ENCODE assay signal across 8 cellular contexts in genomic region chr6:4008324-4009047, GRCh38.
DNase-seq lines count a peak whose midpoint lies in the region; ATAC-seq and TF ChIP-seq lines count a peak whose summit lies in the region.

No MANE protein-coding gene starts in this region.

- POLR2A ChIA-PET in WTC11 (lab: Charles Lee) = no interaction called here

- DNase-seq in GDM1 (lab: John Stamatoyannopoulos, UW) = peak; percentile 33
- peak; percentile 85 for DNase-seq in NCI-H2171 treated with DMSO at 0.1 percent for 48 hours (lab: John Stamatoyannopoulos, UW)
- DNase-seq in WTC11 (ENCODE audit: low spot score) = no peak
- DNase-seq in heart left ventricle = no peak
- no peak for DNase-seq in KG1 (lab: John Stamatoyannopoulos, UW)
- no peak for DNase-seq in effector CD8-positive, alpha-beta T cell (lab: John Stamatoyannopoulos, UW)

- TF ChIP-seq CTCF in 22Rv1 (IDR thresholded peaks at IDR 0.05) (peak; percentile 81), WTC11 (IDR thresholded peaks at IDR 0.05) (no peak), heart left ventricle (IDR thresholded peaks at IDR 0.05) (peak in 11 of 12 donors; percentile 13 to 58 (median 42))

- H3K27ac Mint-ChIP-seq in WTC11 = no peak overlapping the region

- H3K4me1 ChIP-seq in heart left ventricle = peaks cover 0 to 31% (median 8%) of the 10 kb centered on the region in 12 donors
- H3K4me1 ChIP-seq in skeletal muscle tissue (ENCODE audit: control insufficient read depth in 3 of 3, insufficient read depth in 3 of 3, low read length in 3 of 3) = peaks cover 0 to 4% (median 0%) of the 10 kb centered on the region in 3 donors

- H3K27me3 Mint-ChIP-seq in WTC11 (ENCODE audit: low read depth) = no peaks in the 10 kb centered on the region

- WGBS in heart left ventricle, 4 donors = 68 to 76% (median 75%) methylated on average over 3 of the region's 3 CpGs

- peaks cover 6% of the 10 kb centered on the region for H3K36me3 Mint-ChIP-seq in WTC11

- H3K4me3 Mint-ChIP-seq in WTC11 = no peak overlapping the region

- peaks cover 21% of the 10 kb centered on the region for H3K4me1 Mint-ChIP-seq in WTC11

- no peak for TF ChIP-seq POLR2A in heart left ventricle (IDR thresholded peaks at IDR 0.05)

- peaks cover 0 to 4% (median 0%) of the 10 kb centered on the region in 12 donors for H3K9me3 ChIP-seq in heart left ventricle
- H3K9me3 ChIP-seq in skeletal muscle tissue (ENCODE audit: control insufficient read depth in 3 of 3, low read length in 3 of 3) = no peaks in the 10 kb centered on the region

- no peak overlapping the region for H3K4me3 ChIP-seq in heart left ventricle
- H3K4me3 ChIP-seq in skeletal muscle tissue (ENCODE audit: low read length in 3 of 3) = no peak overlapping the region

- peak overlapping the region in 1 of 3 donors; percentile 17 for H3K9ac ChIP-seq in skeletal muscle tissue (ENCODE audit: low read depth in 1 of 3, low read length in 3 of 3)

- CTCF ChIA-PET in WTC11 (lab: Charles Lee) = interaction anchor here (0.6 to 2.1 kb wide), 5 partner anchors 18 to 159 kb away, joined by 3 to 20 read pairs (median 3); partner anchors contain the start of gene FAM50B

- no peaks in the 10 kb centered on the region for H3K9me3 Mint-ChIP-seq in WTC11

- H3K27me3 ChIP-seq in heart left ventricle (no peaks in the 10 kb centered on the region), skeletal muscle tissue (ENCODE audit: control insufficient read depth in 3 of 3, insufficient read depth in 3 of 3, low read length in 3 of 3) (no peaks in the 10 kb centered on the region)

- H3K27ac ChIP-seq in 22Rv1 (no peak overlapping the region), heart left ventricle (no peak overlapping the region), skeletal muscle tissue (ENCODE audit: low read depth, low read length) (peak overlapping the region; percentile 16)

- intact Hi-C loops in heart left ventricle (cut with DNase I) = no loop called here

- ATAC-seq in WTC11 (no peak), heart left ventricle (peak in 3 of 4 donors; percentile 48 to 70 (median 66))

- H3K36me3 ChIP-seq in heart left ventricle = peaks cover 0 to 8% (median 0%) of the 10 kb centered on the region in 9 donors
- peaks cover 0 to 3% (median under 1%) of the 10 kb centered on the region in 3 donors for H3K36me3 ChIP-seq in skeletal muscle tissue (ENCODE audit: control insufficient read depth in 3 of 3, insufficient read depth in 3 of 3, low read length in 3 of 3)

TF ChIP-seq in WTC11, 78 proteins besides CTCF, POLR2A, EP300 and RAD21:
- TF ChIP-seq HMGA2 (CRISPR knock-in tag; IDR thresholded peaks at IDR 0.05) = peak; percentile 66; the same call in 1 of the 2 replicates
- TF ChIP-seq GABPB1 (CRISPR knock-in tag; IDR thresholded peaks at IDR 0.05) = peak; percentile 62
- TF ChIP-seq ELF4 (CRISPR knock-in tag; IDR thresholded peaks at IDR 0.05; ENCODE audit: low read depth) = no peak
TF ChIP-seq in WTC11: peak in this region for 2.

Comparison
In these comparisons a context has a peak if more than half of its experiments do, and no peak if none do; other contexts are left out.
1. DNase-seq: peak in GDM1 (single experiment) and NCI-H2171 treated with DMSO at 0.1 percent for 48 hours (single experiment); none in WTC11 (single experiment), heart left ventricle (0 of 5), KG1 (single experiment) and effector CD8-positive, alpha-beta T cell (single experiment).